ENCODE assay signal across 19 cellular contexts in genomic region chr9:100294806-100295205, GRCh38. TPM values are rescaled to one million over a fixed set of nuclear protein-coding genes. Genes with fewer than 3 reads are reported as not detected.
DNase-seq lines count a peak whose midpoint lies in the region; ATAC-seq lines count a peak whose summit lies in the region.
"Had no signal": no experiment of that assay in that cellular context is flagged by ENCODE, and none has a peak within 500 bp of the region (broad histone marks: within the 10 kb centered on the region; RNA-seq: fewer than 3 reads in every experiment).

No MANE protein-coding gene starts in this region.

- H3K9me3 Mint-ChIP-seq in activated naive CD4-positive, alpha-beta T cell treated with anti-CD3 and anti-CD28 coated beads, Interleukin-2, amount 50 U/mL, for 24 hours: no peaks in the 10 kb centered on the region
- H3K9me3 Mint-ChIP-seq in activated naive CD4-positive, alpha-beta T cell treated with anti-CD3 and anti-CD28 coated beads, Interleukin-2, amount 10 ng/mL, durations not matched to agents 7 days and 5 days: no peaks in the 10 kb centered on the region
- no peaks in the 10 kb centered on the region for H3K9me3 Mint-ChIP-seq in stimulated activated naive B cell treated with anti-CD40 and anti-IgM and Interleukin-4, amounts not matched to agents 10 μg/mL and 1 μg/mL and 100 μg/mL, for 72 hours

- 83% methylated on average over 6 of the region's 6 CpGs for WGBS in right cardiac atrium

- no peak for DNase-seq in activated naive CD4-positive, alpha-beta T cell treated with anti-CD3 and anti-CD28 coated beads, Interleukin-2, amount 10 ng/mL, durations not matched to agents 7 days and 5 days
- DNase-seq in RPMI8226 (peak; percentile 7), left lobe of liver (ENCODE audit: low spot score) (peak; percentile 62), right cardiac atrium (no peak)
- no peak for DNase-seq in stimulated activated naive B cell treated with anti-CD40 and anti-IgM and Interleukin-4, amounts not matched to agents 10 μg/mL and 1 μg/mL and 100 μg/mL, for 72 hours
- DNase-seq: CD4-positive, alpha-beta memory T cell; DMS53; EL; GOT3; Karpas-422; NCI-H1436; NCI-H1930; PC-3 had no signal

- intact Hi-C loops in right cardiac atrium (cut with DNase I): no loop called here

- H3K27ac Mint-ChIP-seq in activated naive CD4-positive, alpha-beta T cell treated with anti-CD3 and anti-CD28 coated beads, Interleukin-2, amount 50 U/mL, for 24 hours: peak overlapping the region; percentile 38
- no peak overlapping the region for H3K27ac Mint-ChIP-seq in activated naive CD4-positive, alpha-beta T cell treated with anti-CD3 and anti-CD28 coated beads, Interleukin-2, amount 10 ng/mL, durations not matched to agents 7 days and 5 days
- peak overlapping the region; percentile 62 for H3K27ac Mint-ChIP-seq in stimulated activated naive B cell treated with anti-CD40 and anti-IgM and Interleukin-4, amounts not matched to agents 10 μg/mL and 1 μg/mL and 100 μg/mL, for 72 hours

- H3K36me3 Mint-ChIP-seq in activated naive CD4-positive, alpha-beta T cell treated with anti-CD3 and anti-CD28 coated beads, Interleukin-2, amount 50 U/mL, for 24 hours: peaks cover 12% of the 10 kb centered on the region
- peaks cover 31% of the 10 kb centered on the region for H3K36me3 Mint-ChIP-seq in activated naive CD4-positive, alpha-beta T cell treated with anti-CD3 and anti-CD28 coated beads, Interleukin-2, amount 10 ng/mL, durations not matched to agents 7 days and 5 days
- peaks cover 52 to 81% of the 10 kb centered on the region in 2 donors for H3K36me3 Mint-ChIP-seq in stimulated activated naive B cell treated with anti-CD40 and anti-IgM and Interleukin-4, amounts not matched to agents 10 μg/mL and 1 μg/mL and 100 μg/mL, for 72 hours

- no peaks in the 10 kb centered on the region for H3K27me3 ChIP-seq in right cardiac atrium (ENCODE audit: control insufficient read depth, insufficient read depth)
- H3K27me3 ChIP-seq: BLaER1 had no signal

- ATAC-seq in left lobe of liver (peak; percentile 48), HG03520 (IDR thresholded peaks at IDR 0.05; ENCODE audit: unreplicated experiment) (no peak), HG03135 (IDR thresholded peaks at IDR 0.05; ENCODE audit: unreplicated experiment) (no peak), right cardiac atrium (no peak)
- ATAC-seq in stimulated activated naive B cell treated with anti-CD40 and anti-IgM and Interleukin-4, amounts not matched to agents 10 μg/mL and 1 μg/mL and 100 μg/mL, for 72 hours (replicated peaks): no peak
- ATAC-seq: GM12878, HCT116, PC-3 had no signal

- CTCF ChIA-PET in activated naive CD4-positive, alpha-beta T cell treated with anti-CD3 and anti-CD28 coated beads, Interleukin-2, amount 10 ng/mL, durations not matched to agents 7 days and 5 days (lab: Charles Lee): no interaction called here

- H3K27ac ChIP-seq in right cardiac atrium (ENCODE audit: low read length): no peak overlapping the region
- H3K27ac ChIP-seq: BLaER1 had no signal

- H3K4me3 ChIP-seq in right cardiac atrium (ENCODE audit: low read length): no peak overlapping the region
- H3K4me3 ChIP-seq: BLaER1, GM12878 had no signal

- no peaks in the 10 kb centered on the region for H3K4me1 Mint-ChIP-seq in activated naive CD4-positive, alpha-beta T cell treated with anti-CD3 and anti-CD28 coated beads, Interleukin-2, amount 50 U/mL, for 24 hours
- H3K4me1 Mint-ChIP-seq in activated naive CD4-positive, alpha-beta T cell treated with anti-CD3 and anti-CD28 coated beads, Interleukin-2, amount 10 ng/mL, durations not matched to agents 7 days and 5 days: no peaks in the 10 kb centered on the region
- peaks cover 6 to 7% of the 10 kb centered on the region in 2 donors for H3K4me1 Mint-ChIP-seq in stimulated activated naive B cell treated with anti-CD40 and anti-IgM and Interleukin-4, amounts not matched to agents 10 μg/mL and 1 μg/mL and 100 μg/mL, for 72 hours

- no peaks in the 10 kb centered on the region for H3K27me3 Mint-ChIP-seq in activated naive CD4-positive, alpha-beta T cell treated with anti-CD3 and anti-CD28 coated beads, Interleukin-2, amount 50 U/mL, for 24 hours
- no peaks in the 10 kb centered on the region for H3K27me3 Mint-ChIP-seq in activated naive CD4-positive, alpha-beta T cell treated with anti-CD3 and anti-CD28 coated beads, Interleukin-2, amount 10 ng/mL, durations not matched to agents 7 days and 5 days
- no peaks in the 10 kb centered on the region for H3K27me3 Mint-ChIP-seq in stimulated activated naive B cell treated with anti-CD40 and anti-IgM and Interleukin-4, amounts not matched to agents 10 μg/mL and 1 μg/mL and 100 μg/mL, for 72 hours
- H3K27me3 Mint-ChIP-seq: CD4-positive, alpha-beta memory T cell had no signal

- no peak overlapping the region for H3K4me3 Mint-ChIP-seq in activated naive CD4-positive, alpha-beta T cell treated with anti-CD3 and anti-CD28 coated beads, Interleukin-2, amount 50 U/mL, for 24 hours
- H3K4me3 Mint-ChIP-seq in activated naive CD4-positive, alpha-beta T cell treated with anti-CD3 and anti-CD28 coated beads, Interleukin-2, amount 10 ng/mL, durations not matched to agents 7 days and 5 days: no peak overlapping the region
- H3K4me3 Mint-ChIP-seq in stimulated activated naive B cell treated with anti-CD40 and anti-IgM and Interleukin-4, amounts not matched to agents 10 μg/mL and 1 μg/mL and 100 μg/mL, for 72 hours: no peak overlapping the region
- H3K4me3 Mint-ChIP-seq: CD4-positive, alpha-beta memory T cell had no signal

- H3K4me1 ChIP-seq in right cardiac atrium (ENCODE audit: control insufficient read depth, insufficient read depth, low read length): no peaks in the 10 kb centered on the region
- H3K4me1 ChIP-seq: BLaER1 had no signal

- H3K9me3 ChIP-seq in right cardiac atrium (ENCODE audit: control insufficient read depth, low read length): no peaks in the 10 kb centered on the region

RNA-seq across cellular contexts. Expression of gene TEX10, which starts 57.9 kb away (rescaled TPM):
- total RNA-seq in left lobe of liver (2.3 TPM), right cardiac atrium (10 to 100 TPM in 1 of 4 donors, 1 to 10 TPM in 3; 8.7 to 10.4 (median 8.8) TPM)
- 4.4 TPM for polyA plus RNA-seq in right cardiac atrium

Comparison
In these comparisons a context has a peak if more than half of its experiments do, and no peak if none do; other contexts are left out.
1. DNase-seq: peak in RPMI8226 (single experiment) and left lobe of liver (single experiment); none in activated naive CD4-positive, alpha-beta T cell treated with anti-CD3 and anti-CD28 coated beads, Interleukin-2, amount 10 ng/mL, durations not matched to agents 7 days and 5 days (single experiment), stimulated activated naive B cell treated with anti-CD40 and anti-IgM and Interleukin-4, amounts not matched to agents 10 μg/mL and 1 μg/mL and 100 μg/mL, for 72 hours (single experiment) and right cardiac atrium (0 of 3).